ENCODE assay signal across 35 cellular contexts in genomic region chr1:38277646-38278045, GRCh38.
DNase-seq lines count a peak whose midpoint lies in the region; FAIRE-seq and TF ChIP-seq lines count a peak whose summit lies in the region.
"Had no signal": no experiment of that assay in that cellular context is flagged by ENCODE, and none has a peak within 500 bp of the region (broad histone marks: within the 10 kb centered on the region; RNA-seq: fewer than 3 reads in every experiment).

No MANE protein-coding gene starts in this region.

- peak overlapping the region; percentile 5 for H3K4me3 ChIP-seq in neural progenitor cell
- H3K4me3 ChIP-seq: A549; BLaER1; BLaER1 treated with 17β-estradiol and CSF1 and Interleukin-3, amounts not matched to agents 10 nM and 100 nM had no signal

- TF ChIP-seq CTCF in neural progenitor cell (IDR thresholded peaks at IDR 0.05), result no peak

- peaks cover 4% of the 10 kb centered on the region for H3K36me3 ChIP-seq in neural progenitor cell
- H3K36me3 ChIP-seq: BE2C; BLaER1; BLaER1 treated with 17β-estradiol and CSF1 and Interleukin-3, amounts not matched to agents 10 nM and 100 nM had no signal

- H3K27me3 ChIP-seq in neural progenitor cell, result no peaks in the 10 kb centered on the region
- H3K27me3 ChIP-seq: BE2C; BLaER1; BLaER1 treated with 17β-estradiol and CSF1 and Interleukin-3, amounts not matched to agents 10 nM and 100 nM had no signal

- H3K9me3 ChIP-seq in neural progenitor cell (ENCODE audit: low read depth), result peaks cover 13% of the 10 kb centered on the region
- H3K9me3 ChIP-seq: A549, BE2C, Caco-2 had no signal

- H3K9ac ChIP-seq in neural progenitor cell, result no peak overlapping the region
- H3K9ac ChIP-seq: BLaER1; BLaER1 treated with 17β-estradiol and CSF1 and Interleukin-3, amounts not matched to agents 10 nM and 100 nM had no signal

- no peak for DNase-seq in activated naive CD4-positive, alpha-beta T cell treated with anti-CD3 and anti-CD28 coated beads for 36 hours
- no peak for DNase-seq in activated naive CD4-positive, alpha-beta T cell treated with anti-CD3 and anti-CD28 coated beads, Interleukin-2, amount 10 ng/mL, durations not matched to agents 7 days and 5 days
- no peak for DNase-seq in neural progenitor cell (ENCODE audit: low spot score)
- DNase-seq in DMS153 treated with DMSO at 0.1 percent for 48 hours (lab: John Stamatoyannopoulos, UW; ENCODE audit: unreplicated experiment), result no peak
- no peak for DNase-seq in NCI-H2081 treated with DMSO at 0.1 percent for 48 hours (lab: John Stamatoyannopoulos, UW)
- DNase-seq: 8988T; ACHN; AML-193; BE2C; C1 segment of cervical spinal cord; Caco-2; Calu3; CD4-positive, alpha-beta memory T cell; CD4-positive, alpha-beta T cell; CD4-positive, CD25-positive, alpha-beta regulatory T cell; CD8-positive, alpha-beta memory T cell; CD8-positive, alpha-beta T cell; COR-L47; DMS 273 treated with DMSO at 0.1 percent for 48 hours; DMS153; DMS53; DMS79; DMS79 treated with DMSO at 0.1 percent for 48 hours; DND-41; EL had no signal

- H4K20me1 ChIP-seq in neural progenitor cell (ENCODE audit: low read depth), result no peaks in the 10 kb centered on the region
- H4K20me1 ChIP-seq: BLaER1; BLaER1 treated with 17β-estradiol and CSF1 and Interleukin-3, amounts not matched to agents 10 nM and 100 nM had no signal

- intact Hi-C loops in activated naive CD4-positive, alpha-beta T cell treated with anti-CD3 and anti-CD28 coated beads for 36 hours (cut with micrococcal nuclease), result no loop called here

- H3K4me2 ChIP-seq in neural progenitor cell, result no peak overlapping the region
- H3K4me2 ChIP-seq: A549; BLaER1; BLaER1 treated with 17β-estradiol and CSF1 and Interleukin-3, amounts not matched to agents 10 nM and 100 nM had no signal

- peaks cover 15% of the 10 kb centered on the region for H3K9me3 Mint-ChIP-seq in activated naive CD4-positive, alpha-beta T cell treated with anti-CD3 and anti-CD28 coated beads for 36 hours
- peaks cover 11% of the 10 kb centered on the region for H3K9me3 Mint-ChIP-seq in activated naive CD4-positive, alpha-beta T cell treated with anti-CD3 and anti-CD28 coated beads, Interleukin-2, amount 10 ng/mL, durations not matched to agents 7 days and 5 days
- H3K9me3 Mint-ChIP-seq in neural progenitor cell, result peaks cover 35% of the 10 kb centered on the region

- no peak overlapping the region for H3K27ac ChIP-seq in neural progenitor cell
- H3K27ac ChIP-seq: 22Rv1; A549; BLaER1; BLaER1 treated with 17β-estradiol and CSF1 and Interleukin-3, amounts not matched to agents 10 nM and 100 nM; C4-2B had no signal

- no peak overlapping the region for H3K4me3 Mint-ChIP-seq in activated naive CD4-positive, alpha-beta T cell treated with anti-CD3 and anti-CD28 coated beads for 36 hours
- no peak overlapping the region for H3K4me3 Mint-ChIP-seq in activated naive CD4-positive, alpha-beta T cell treated with anti-CD3 and anti-CD28 coated beads, Interleukin-2, amount 10 ng/mL, durations not matched to agents 7 days and 5 days
- no peak overlapping the region for H3K4me3 Mint-ChIP-seq in neural progenitor cell
- H3K4me3 Mint-ChIP-seq: B cell; CD14-positive monocyte; CD4-positive, alpha-beta memory T cell; CD4-positive, alpha-beta T cell; CD4-positive, CD25-positive, alpha-beta regulatory T cell; CD8-positive, alpha-beta memory T cell; CD8-positive, alpha-beta T cell had no signal

- peak overlapping the region; percentile 33 for H3K27ac Mint-ChIP-seq in activated naive CD4-positive, alpha-beta T cell treated with anti-CD3 and anti-CD28 coated beads for 36 hours
- no peak overlapping the region for H3K27ac Mint-ChIP-seq in activated naive CD4-positive, alpha-beta T cell treated with anti-CD3 and anti-CD28 coated beads, Interleukin-2, amount 10 ng/mL, durations not matched to agents 7 days and 5 days
- H3K27ac Mint-ChIP-seq in neural progenitor cell, result no peak overlapping the region
- H3K27ac Mint-ChIP-seq: B cell; CD14-positive monocyte; CD4-positive, alpha-beta memory T cell; CD4-positive, alpha-beta T cell; CD4-positive, CD25-positive, alpha-beta regulatory T cell; CD8-positive, alpha-beta memory T cell; CD8-positive, alpha-beta T cell had no signal

- H3K27me3 Mint-ChIP-seq in activated naive CD4-positive, alpha-beta T cell treated with anti-CD3 and anti-CD28 coated beads for 36 hours (ENCODE audit: low read depth), result peaks cover 24% of the 10 kb centered on the region
- peaks cover 19% of the 10 kb centered on the region for H3K27me3 Mint-ChIP-seq in activated naive CD4-positive, alpha-beta T cell treated with anti-CD3 and anti-CD28 coated beads, Interleukin-2, amount 10 ng/mL, durations not matched to agents 7 days and 5 days
- peaks cover 10% of the 10 kb centered on the region for H3K27me3 Mint-ChIP-seq in neural progenitor cell (ENCODE audit: insufficient read depth, low read depth)

- H3K36me3 Mint-ChIP-seq in activated naive CD4-positive, alpha-beta T cell treated with anti-CD3 and anti-CD28 coated beads for 36 hours (ENCODE audit: low read depth), result peaks cover 3% of the 10 kb centered on the region
- no peaks in the 10 kb centered on the region for H3K36me3 Mint-ChIP-seq in activated naive CD4-positive, alpha-beta T cell treated with anti-CD3 and anti-CD28 coated beads, Interleukin-2, amount 10 ng/mL, durations not matched to agents 7 days and 5 days
- H3K36me3 Mint-ChIP-seq in neural progenitor cell, result no peaks in the 10 kb centered on the region
- H3K36me3 Mint-ChIP-seq: CD14-positive monocyte; CD4-positive, CD25-positive, alpha-beta regulatory T cell; CD8-positive, alpha-beta memory T cell; CD8-positive, alpha-beta T cell had no signal

- H3F3A ChIP-seq in neural progenitor cell (ENCODE audit: low read depth), result no peaks in the 10 kb centered on the region

- CTCF ChIA-PET in activated naive CD4-positive, alpha-beta T cell treated with anti-CD3 and anti-CD28 coated beads for 36 hours (lab: Charles Lee), result no interaction called here
- CTCF ChIA-PET in activated naive CD4-positive, alpha-beta T cell treated with anti-CD3 and anti-CD28 coated beads, Interleukin-2, amount 10 ng/mL, durations not matched to agents 7 days and 5 days (lab: Charles Lee), result no interaction called here

- no peaks in the 10 kb centered on the region for H3K79me2 ChIP-seq in neural progenitor cell (ENCODE audit: low read depth)

- H3K4me1 ChIP-seq in neural progenitor cell, result peaks cover 9% of the 10 kb centered on the region
- H3K4me1 ChIP-seq: A549, BE2C, BLaER1, Caco-2 had no signal

- FAIRE-seq in colon (lab: Jason Lieb, UNC), result peak; percentile 10
- FAIRE-seq: A204.1, A549, D721Med had no signal

- no peaks in the 10 kb centered on the region for H3K4me1 Mint-ChIP-seq in activated naive CD4-positive, alpha-beta T cell treated with anti-CD3 and anti-CD28 coated beads for 36 hours (ENCODE audit: low read depth)
- H3K4me1 Mint-ChIP-seq in activated naive CD4-positive, alpha-beta T cell treated with anti-CD3 and anti-CD28 coated beads, Interleukin-2, amount 10 ng/mL, durations not matched to agents 7 days and 5 days, result no peaks in the 10 kb centered on the region
- peaks cover 30% of the 10 kb centered on the region for H3K4me1 Mint-ChIP-seq in neural progenitor cell
- H3K4me1 Mint-ChIP-seq: B cell; CD14-positive monocyte; CD4-positive, alpha-beta memory T cell; CD4-positive, CD25-positive, alpha-beta regulatory T cell; CD8-positive, alpha-beta memory T cell had no signal

- H2AFZ ChIP-seq in neural progenitor cell (replicated peaks), result no peak overlapping the region
